8 cellular contexts compared by ENCODE assay signal in genomic region chr1:58546520-58547308, GRCh38. TPM values are rescaled to one million over a fixed set of nuclear protein-coding genes. Genes with fewer than 3 reads are reported as not detected.
DNase-seq lines count a peak whose midpoint lies in the region; ATAC-seq lines count a peak whose summit lies in the region.

Gene OMA1 (minus strand): TSS chr1:58546726. CDS start chr1:58539294, 7,432 bp downstream.

- H3K9ac ChIP-seq in mesenchymal stem cell (ENCODE audit: low read length), result peak within 1 kb of the TSS; percentile 93

- H3K4me2 ChIP-seq in mesenchymal stem cell (ENCODE audit: low read length, poor library complexity, severe bottlenecking), result peak within 1 kb of the TSS; percentile 86

- peak; percentile 86 for DNase-seq in COLO829 (ENCODE audit: low spot score)
- peak; percentile 98 for DNase-seq in HT-29 (ENCODE audit: low spot score)
- DNase-seq in NOMO-1 (lab: John Stamatoyannopoulos, UW; ENCODE audit: unreplicated experiment in 2 of 2), result peak; percentile 95 to 98
- DNase-seq in activated CD8-positive, alpha-beta memory T cell treated with anti-CD3 and anti-CD28 coated beads for 4 hours (ENCODE audit: low read depth in 2 of 2), result peak; percentile 95 to 97
- peak; percentile 96 to 98 (median 98) for DNase-seq in effector memory CD8-positive, alpha-beta T cell
- peak; percentile 97 for DNase-seq in mesenchymal stem cell
- peak; percentile 94 for DNase-seq in stimulated activated CD8-positive, alpha-beta memory T cell treated with anti-CD3 and anti-CD28 coated beads, Interleukin-15, amount 100 ng/mL, for 1 hour (ENCODE audit: low read depth)

- peak within 1 kb of the TSS; percentile 17 to 71 for H3K4ac ChIP-seq in mesenchymal stem cell (ENCODE audit: low read depth in 1 of 2, low read length in 2 of 2)

- H3K9me3 ChIP-seq in mesenchymal stem cell (ENCODE audit: control insufficient read depth, low read length), result no peaks in the 10 kb centered on the region

- H3K79me1 ChIP-seq in mesenchymal stem cell (replicated peaks; ENCODE audit: low read length, poor library complexity, severe bottlenecking), result peaks cover 8% of the 10 kb centered on the region

- peak within 1 kb of the TSS; percentile 79 to 81 for H3K4me3 ChIP-seq in mesenchymal stem cell (ENCODE audit: insufficient read depth in 1 of 2, low read depth in 1 of 2, low read length in 2 of 2)

- peaks cover 12 to 13% of the 10 kb centered on the region in 2 donors for H3K27me3 Mint-ChIP-seq in effector memory CD8-positive, alpha-beta T cell

- no peak within 1 kb of the TSS for H2BK12ac ChIP-seq in mesenchymal stem cell (ENCODE audit: low read length in 2 of 2)

- H3K36me3 Mint-ChIP-seq in effector memory CD8-positive, alpha-beta T cell (ENCODE audit: insufficient read depth), result peaks cover 17% of the 10 kb centered on the region

- H3K36me3 ChIP-seq in mesenchymal stem cell (ENCODE audit: control insufficient read depth in 1 of 2, insufficient read depth in 2 of 2, low read depth in 1 of 2, low read length in 2 of 2), result no peaks in the 10 kb centered on the region

- H2BK5ac ChIP-seq in mesenchymal stem cell (ENCODE audit: low read depth, low read length, poor library complexity, severe bottlenecking), result peak within 1 kb of the TSS; percentile 61

- peak within 1 kb of the TSS; percentile 85 for H4K8ac ChIP-seq in mesenchymal stem cell (ENCODE audit: low read length)

- H2AFZ ChIP-seq in mesenchymal stem cell (ENCODE audit: low read depth, low read length), result no peak within 1 kb of the TSS

- H3K9me3 Mint-ChIP-seq in effector memory CD8-positive, alpha-beta T cell, result no peaks in the 10 kb centered on the region

- peak; percentile 96 for ATAC-seq in GM19468 (IDR thresholded peaks at IDR 0.05; ENCODE audit: extremely low read depth, unreplicated experiment)
- ATAC-seq in effector memory CD8-positive, alpha-beta T cell (replicated peaks), result peak; percentile 88

- H3K14ac ChIP-seq in mesenchymal stem cell (ENCODE audit: low read length in 2 of 2), result no peak within 1 kb of the TSS

- H3K18ac ChIP-seq in mesenchymal stem cell (ENCODE audit: low read depth in 1 of 2, low read length in 2 of 2), result peak within 1 kb of the TSS; percentile 79 to 95

- peak within 1 kb of the TSS; percentile 94 for H2BK120ac ChIP-seq in mesenchymal stem cell (ENCODE audit: low read depth, low read length)

- peaks cover 7% of the 10 kb centered on the region for H3K4me1 ChIP-seq in mesenchymal stem cell (ENCODE audit: control insufficient read depth, insufficient read depth, low read depth, low read length)

- peaks cover 14 to 29% of the 10 kb centered on the region in 2 donors for H3K4me1 Mint-ChIP-seq in effector memory CD8-positive, alpha-beta T cell (ENCODE audit: low read depth in 2 of 2)

- peak within 1 kb of the TSS; percentile 95 for H4K91ac ChIP-seq in mesenchymal stem cell (ENCODE audit: low read length)

- peak within 1 kb of the TSS; percentile 92 for H2BK15ac ChIP-seq in mesenchymal stem cell (ENCODE audit: low read depth, poor library complexity, severe bottlenecking)

- peak within 1 kb of the TSS; percentile 69 for H2AK5ac ChIP-seq in mesenchymal stem cell (ENCODE audit: low read length, severe bottlenecking)

- WGBS in mesenchymal stem cell, result 2% methylated on average over 42 of the region's 46 CpGs

- no peak within 1 kb of the TSS for H3K23ac ChIP-seq in mesenchymal stem cell (ENCODE audit: low read length in 2 of 2)

- peak within 1 kb of the TSS; percentile 92 to 93 for H3K4me3 Mint-ChIP-seq in effector memory CD8-positive, alpha-beta T cell

- H3K27ac ChIP-seq in mesenchymal stem cell (ENCODE audit: low read length, poor library complexity, severe bottlenecking), result peak within 1 kb of the TSS; percentile 87

- no peaks in the 10 kb centered on the region for H3K27me3 ChIP-seq in mesenchymal stem cell (ENCODE audit: control insufficient read depth in 1 of 2, insufficient read depth in 1 of 2, low read length in 2 of 2)

- peak within 1 kb of the TSS; percentile 99 for H3K27ac Mint-ChIP-seq in effector memory CD8-positive, alpha-beta T cell

RNA-seq across cellular contexts. Expression of gene OMA1, which starts in this region (rescaled TPM):
- 5.8 and 7.9 TPM in 2 replicates for total RNA-seq in HT-29 (2014; rRNA removed; shearing (Covaris generic))
- polyA plus RNA-seq in mesenchymal stem cell (2013, experiment 1 of 2), result 6.1 TPM
- polyA plus RNA-seq in mesenchymal stem cell (2013, experiment 2 of 2), result 6.3 TPM

Comparison
In these comparisons a context has a peak if more than half of its experiments do, and no peak if none do; other contexts are left out.
1. Peak in every context shown above with its lines: DNase-seq, ATAC-seq, H3K4me3 ChIP-seq and H3K27ac ChIP-seq.